ENCODE assay signal across 12 cellular contexts in genomic region chr12:104710940-104711725, GRCh38.
DNase-seq lines count a peak whose midpoint lies in the region; ATAC-seq and TF ChIP-seq lines count a peak whose summit lies in the region.
"Had no signal": no experiment of that assay in that cellular context is flagged by ENCODE, and none has a peak within 500 bp of the region (broad histone marks: within the 10 kb centered on the region; RNA-seq: fewer than 3 reads in every experiment).

No MANE protein-coding gene starts in this region.

- DNase-seq in COLO829 (ENCODE audit: low spot score) (peak; percentile 54), adipocyte (ENCODE audit: low read depth) (peak; percentile 95), heart right ventricle (no peak), NCI-H510A (lab: John Stamatoyannopoulos, UW) (no peak), PC-9 (no peak), OCI-M1 (lab: John Stamatoyannopoulos, UW) (no peak)
- DNase-seq: activated CD8-positive, alpha-beta memory T cell treated with anti-CD3 and anti-CD28 coated beads for 24 hours; brain microvascular endothelial cell; GF-D8; NCI-H1092 had no signal

- peak overlapping the region; percentile 64 for H3K4me2 ChIP-seq in skeletal muscle satellite cell (ENCODE audit: low read length)
- no peak overlapping the region for H3K4me2 ChIP-seq in PC-9

- 0 out of 2 replicates have a peak, but pooled peaks cover 3% of the 10 kb centered on the region for H3F3A ChIP-seq in PC-9 (ENCODE audit: insufficient read depth, low read depth)

- no TSS peak for BruUV-seq in PC-9 (replicated peaks; lab: Mats Ljungman, UMichigan)

- H3K9me3 ChIP-seq in adipocyte (ENCODE audit: control insufficient read depth, low read length) (no peaks in the 10 kb centered on the region), heart right ventricle (no peaks in the 10 kb centered on the region), skeletal muscle satellite cell (replicated peaks; ENCODE audit: low read length) (no peaks in the 10 kb centered on the region), PC-9 (ENCODE audit: insufficient read depth, low read depth) (no peaks in the 10 kb centered on the region)

- ATAC-seq in heart right ventricle (peak in 7 of 8 donors; percentile 41 to 72 (median 60)), HG02981 (IDR thresholded peaks at IDR 0.05; ENCODE audit: unreplicated experiment) (no peak)

- POLR2A ChIA-PET in PC-9 (lab: Charles Lee; ENCODE audit: unreplicated experiment) = interaction anchor here (0.6 kb wide), 1 partner anchor 82 kb away, joined by 3 read pairs; no protein-coding TSS in a partner anchor

- TF ChIP-seq CTCF in heart right ventricle (IDR thresholded peaks at IDR 0.05) (no peak), PC-9 (conservative IDR thresholded peaks at IDR 0.05) (no peak)

- H3K4me1 ChIP-seq in adipocyte (ENCODE audit: control insufficient read depth, insufficient read depth, low read length) = peaks cover 30% of the 10 kb centered on the region
- H3K4me1 ChIP-seq in heart right ventricle = peaks cover 3 to 29% (median 15%) of the 10 kb centered on the region in 9 donors
- H3K4me1 ChIP-seq in skeletal muscle satellite cell (ENCODE audit: control insufficient read depth, insufficient read depth, low read length) = peaks cover 30% of the 10 kb centered on the region
- H3K4me1 ChIP-seq in PC-9 (replicated peaks; ENCODE audit: insufficient read depth) = no peaks in the 10 kb centered on the region

- H4K20me1 ChIP-seq in PC-9 (ENCODE audit: insufficient read depth) = peaks cover 7% of the 10 kb centered on the region

- H3K27me3 ChIP-seq in adipocyte (replicated peaks; ENCODE audit: control insufficient read depth, insufficient read depth, low read length) (no peaks in the 10 kb centered on the region), heart right ventricle (no peaks in the 10 kb centered on the region), skeletal muscle satellite cell (ENCODE audit: control insufficient read depth, insufficient read depth, low read length) (no peaks in the 10 kb centered on the region), PC-9 (ENCODE audit: insufficient read depth, low read depth) (no peaks in the 10 kb centered on the region)
- H3K27me3 ChIP-seq: brain microvascular endothelial cell had no signal

- H2AFZ ChIP-seq in PC-9 = no peak overlapping the region

- H3K36me3 ChIP-seq in adipocyte (ENCODE audit: control insufficient read depth, insufficient read depth, low read length, severe bottlenecking) = no peaks in the 10 kb centered on the region
- H3K36me3 ChIP-seq in heart right ventricle = no peaks in the 10 kb centered on the region
- no peaks in the 10 kb centered on the region for H3K36me3 ChIP-seq in skeletal muscle satellite cell (ENCODE audit: insufficient read depth, low read length)
- 0 out of 2 replicates have a peak, but pooled peaks cover 4% of the 10 kb centered on the region for H3K36me3 ChIP-seq in PC-9 (ENCODE audit: low read depth)
- H3K36me3 ChIP-seq: brain microvascular endothelial cell had no signal

- no peaks in the 10 kb centered on the region for H3K9me2 ChIP-seq in PC-9 (ENCODE audit: insufficient read depth)

- intact Hi-C loops in heart right ventricle (cut with DNase I) = loop anchor here in 1 of 10 donors (10.0 kb wide), 1 partner anchor 256 kb away; the partner anchor contains the start of gene CHST11
- intact Hi-C loops in PC-9 (cut with micrococcal nuclease; ENCODE audit: unreplicated experiment) = no loop called here

- peaks cover 49% of the 10 kb centered on the region for H3K79me2 ChIP-seq in PC-9 (ENCODE audit: low read depth)

- no peak overlapping the region for H3K27ac ChIP-seq in heart right ventricle
- no peak overlapping the region for H3K27ac ChIP-seq in PC-9
- H3K27ac ChIP-seq: brain microvascular endothelial cell had no signal

- 31 to 39% methylated on average over 8 of the region's 8 CpGs for whole genome bisulfite sequencing in heart right ventricle, 2 donors

- CTCF ChIA-PET in PC-9 (lab: Charles Lee) = no interaction called here

- peak overlapping the region; percentile 61 for H3K9ac ChIP-seq in adipocyte (ENCODE audit: low read length)
- H3K9ac ChIP-seq in skeletal muscle satellite cell (ENCODE audit: low read depth, low read length) = peak overlapping the region; percentile 33

- H3K4me3 ChIP-seq in adipocyte (ENCODE audit: low read length) = peak overlapping the region; percentile 67
- H3K4me3 ChIP-seq in heart right ventricle = no peak overlapping the region
- peak overlapping the region; percentile 7 for H3K4me3 ChIP-seq in skeletal muscle satellite cell (ENCODE audit: low read length)
- H3K4me3 ChIP-seq in PC-9 = no peak overlapping the region

Comparison
In these comparisons a context has a peak if more than half of its experiments do, and no peak if none do; other contexts are left out.
1. DNase-seq: peak in COLO829 (single experiment) and adipocyte (single experiment); none in heart right ventricle (0 of 2), NCI-H510A (single experiment), PC-9 (0 of 2) and OCI-M1 (single experiment).
2. H3K4me3 ChIP-seq: peak in adipocyte (single experiment) and skeletal muscle satellite cell (single experiment); none in heart right ventricle (0 of 10) and PC-9 (single experiment).